20 cellular contexts compared by ENCODE assay signal in genomic region chr13:45040626-45041025, GRCh38. TPM values are rescaled to one million over a fixed set of nuclear protein-coding genes. Genes with fewer than 3 reads are reported as not detected.
DNase-seq lines count a peak whose midpoint lies in the region; ATAC-seq lines count a peak whose summit lies in the region.
"Had no signal": no experiment of that assay in that cellular context is flagged by ENCODE, and none has a peak within 500 bp of the region (broad histone marks: within the 10 kb centered on the region; RNA-seq: fewer than 3 reads in every experiment).

No MANE protein-coding gene starts in this region.

- ATAC-seq in activated T-helper 17 cell treated with anti-CD3 and anti-CD28 coated beads, Interleukin-2, amount 50 U/mL, for 72 hours (replicated peaks): peak; percentile 23
- no peak for ATAC-seq in sciatic nerve
- ATAC-seq in GM18873 (IDR thresholded peaks at IDR 0.05; ENCODE audit: low FRiP score, unreplicated experiment): no peak
- ATAC-seq: esophagus mucosa, left lobe of liver, right cardiac atrium had no signal

- peak; percentile 13 for DNase-seq in AG08395 (ENCODE audit: low spot score)
- DNase-seq in HT-29 (ENCODE audit: low spot score): peak; percentile 36
- DNase-seq in fibroblast of peridontal ligament (ENCODE audit: extremely low read depth): peak; percentile 13
- no peak for DNase-seq in Ammon's horn (ENCODE audit: low spot score)
- DNase-seq in sciatic nerve (ENCODE audit: low spot score): no peak
- DNase-seq: activated CD4-positive, alpha-beta T cell treated with anti-CD3 and anti-CD28 coated beads for 48 hours; activated gamma-delta T cell treated with Interleukin-2 at 50 U/mL for 16 hours; amniotic stem cell; central memory CD4-positive, alpha-beta T cell; DMS79 treated with DMSO at 0.1 percent for 48 hours; NCI-H526; ovary; right cardiac atrium; Right ventricle myocardium superior had no signal

- H3K4me3 Mint-ChIP-seq in activated T-helper 17 cell treated with anti-CD3 and anti-CD28 coated beads, Interleukin-2, amount 50 U/mL, for 72 hours: no peak overlapping the region
- H3K4me3 Mint-ChIP-seq: mesothelial cell of epicardium; natural killer cell treated with Interleukin-12 subunit alpha and Interleukin-12 subunit beta and Interleukin-15 and Interleukin-18, amount 100 ng/mL, for 72 hours had no signal

- H3K27me3 Mint-ChIP-seq in activated T-helper 17 cell treated with anti-CD3 and anti-CD28 coated beads, Interleukin-2, amount 50 U/mL, for 72 hours: no peaks in the 10 kb centered on the region

- intact Hi-C loops in sciatic nerve (cut with DNase I): loop anchor here (5.0 kb wide), 1 partner anchor 272 kb away; no protein-coding TSS in a partner anchor

- H3K4me1 Mint-ChIP-seq in activated T-helper 17 cell treated with anti-CD3 and anti-CD28 coated beads, Interleukin-2, amount 50 U/mL, for 72 hours: no peaks in the 10 kb centered on the region

- H3K36me3 Mint-ChIP-seq in activated T-helper 17 cell treated with anti-CD3 and anti-CD28 coated beads, Interleukin-2, amount 50 U/mL, for 72 hours (ENCODE audit: low read depth): peaks cover 6% of the 10 kb centered on the region
- H3K36me3 Mint-ChIP-seq: mesothelial cell of epicardium; natural killer cell treated with Interleukin-12 subunit alpha and Interleukin-12 subunit beta and Interleukin-15 and Interleukin-18, amount 100 ng/mL, for 72 hours had no signal

- H3K27ac Mint-ChIP-seq in activated T-helper 17 cell treated with anti-CD3 and anti-CD28 coated beads, Interleukin-2, amount 50 U/mL, for 72 hours: no peak overlapping the region
- H3K27ac Mint-ChIP-seq: mesothelial cell of epicardium; natural killer cell treated with Interleukin-12 subunit alpha and Interleukin-12 subunit beta and Interleukin-15 and Interleukin-18, amount 100 ng/mL, for 72 hours had no signal

- H3K9me3 Mint-ChIP-seq in activated T-helper 17 cell treated with anti-CD3 and anti-CD28 coated beads, Interleukin-2, amount 50 U/mL, for 72 hours: no peaks in the 10 kb centered on the region
- H3K9me3 Mint-ChIP-seq: mesothelial cell of epicardium; natural killer cell treated with Interleukin-12 subunit alpha and Interleukin-12 subunit beta and Interleukin-15 and Interleukin-18, amount 100 ng/mL, for 72 hours had no signal

RNA-seq across cellular contexts. Expression of gene GPALPP1, which starts 51.3 kb away (rescaled TPM):
- total RNA-seq in HT-29 (2014; rRNA removed; shearing (Covaris generic)): 28.2 and 33.1 TPM in 2 replicates
- total RNA-seq in activated T-helper 17 cell treated with anti-CD3 and anti-CD28 coated beads, Interleukin-2, amount 50 U/mL, for 72 hours: 10 to 100 TPM; 20.9 to 26.0 TPM
- 35.0 TPM for total RNA-seq in sciatic nerve

RNA-seq across cellular contexts. Expression of gene NUFIP1, which starts 51.4 kb away (rescaled TPM):
- 2.3 and 3.7 TPM in 2 replicates for total RNA-seq in HT-29 (2014; rRNA removed; shearing (Covaris generic))
- 1 to 10 TPM; 4.8 to 8.4 TPM for total RNA-seq in activated T-helper 17 cell treated with anti-CD3 and anti-CD28 coated beads, Interleukin-2, amount 50 U/mL, for 72 hours
- 6.3 TPM for total RNA-seq in sciatic nerve

Comparison
In these comparisons a context has a peak if more than half of its experiments do, and no peak if none do; other contexts are left out.
1. DNase-seq: peak in AG08395 (single experiment), HT-29 (single experiment) and fibroblast of peridontal ligament (single experiment); none in Ammon's horn (single experiment) and sciatic nerve (single experiment).